ENCODE assay signal across 8 cellular contexts in the genomic region with DNA sequence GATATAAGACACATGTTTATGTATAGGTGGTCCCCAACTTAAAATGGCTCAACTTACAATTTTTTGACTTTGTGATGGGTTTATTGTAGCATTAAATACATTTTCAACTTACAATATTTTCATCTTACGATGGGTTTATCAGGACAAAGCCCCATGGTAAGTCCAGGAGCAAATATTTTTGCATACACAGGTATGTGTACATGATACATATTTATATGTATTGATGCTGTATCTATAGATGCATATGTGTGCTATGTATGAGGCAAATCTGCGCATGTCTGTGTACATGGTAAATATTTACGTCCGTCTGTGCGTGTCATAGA. TPM values are rescaled to one million over a fixed set of nuclear protein-coding genes. Genes with fewer than 3 reads are reported as not detected.
DNase-seq lines count a peak whose midpoint lies in the region; ATAC-seq, FAIRE-seq and TF ChIP-seq lines count a peak whose summit lies in the region.

No MANE protein-coding gene starts in this region.

- peak overlapping the region; percentile 67 for H3K9ac ChIP-seq in SK-N-MC (ENCODE audit: insufficient read length)

- peak overlapping the region; percentile 93 for H3K27ac ChIP-seq in SK-N-MC
- H3K27ac ChIP-seq in gastrocnemius medialis, result peak overlapping the region; percentile 81 to 94 (median 91)

- H3K27me3 ChIP-seq in gastrocnemius medialis, result no peaks in the 10 kb centered on the region

- DNase-seq in GM18507 (ENCODE audit: extremely low spot score, insufficient read length, low read depth) (no peak), SK-N-MC (ENCODE audit: low read depth, low spot score) (no peak), fibroblast of the aortic adventitia (ENCODE audit: low read depth) (peak; percentile 8), gastrocnemius medialis (no peak), globus pallidus (ENCODE audit: low spot score) (no peak), putamen (ENCODE audit: low spot score) (no peak)

- ATAC-seq in gastrocnemius medialis, result no peak
- no peak for ATAC-seq in HG02642 (IDR thresholded peaks at IDR 0.05; ENCODE audit: poor library complexity, unreplicated experiment)
- ATAC-seq in HG03097 (IDR thresholded peaks at IDR 0.05; ENCODE audit: low FRiP score, unreplicated experiment), result no peak

- TF ChIP-seq CTCF in fibroblast of the aortic adventitia (IDR thresholded peaks at IDR 0.05; ENCODE audit: insufficient read depth, low read length), result no peak
- no peak for TF ChIP-seq CTCF in gastrocnemius medialis (IDR thresholded peaks at IDR 0.05 in 4 of 5, conservative IDR thresholded peaks at IDR 0.05 in 1 of 5)

- no peaks in the 10 kb centered on the region for H3K9me3 ChIP-seq in SK-N-MC (ENCODE audit: low read depth, low read length)
- H3K9me3 ChIP-seq in gastrocnemius medialis, result no peaks in the 10 kb centered on the region

- peak; percentile 59 for FAIRE-seq in GM18507 (lab: Jason Lieb, UNC)

- peak overlapping the region; percentile 79 for H3K4me3 ChIP-seq in SK-N-MC
- peak overlapping the region; percentile 67 for H3K4me3 ChIP-seq in fibroblast of the aortic adventitia (ENCODE audit: low read depth, low read length)
- peak overlapping the region; percentile 54 to 82 (median 69) for H3K4me3 ChIP-seq in gastrocnemius medialis

- in situ Hi-C loops in gastrocnemius medialis (cut with MboI; ENCODE audit: low sequenced_read_pairs in 4 of 4), result loop anchor here in 1 of 4 donors (25.0 kb wide), 1 partner anchor 176 kb away; no protein-coding TSS in a partner anchor

- intact Hi-C loops in gastrocnemius medialis (cut with DNase I; ENCODE audit: low total_unique reads), result loop anchor here (2.0 to 10.0 kb wide), 5 partner anchors 199 to 1841 kb away; a partner anchor contains a TSS

- TF ChIP-seq POLR2A in gastrocnemius medialis (IDR thresholded peaks at IDR 0.05), result no peak

- H3K4me1 ChIP-seq in gastrocnemius medialis, result peaks cover 29 to 36% of the 10 kb centered on the region in 2 donors

- H3K36me3 ChIP-seq in SK-N-MC (ENCODE audit: insufficient read depth, low read length) (peaks cover 22% of the 10 kb centered on the region), gastrocnemius medialis (no peaks in the 10 kb centered on the region)

RNA-seq across cellular contexts. Expression of a gene that starts 0.7 kb away (rescaled TPM):
- 56.6 and 81.3 TPM in 2 replicates for total RNA-seq in fibroblast of the aortic adventitia (ENCODE audit: low replicate concordance)
- 100 to 1,000 TPM in 1 of 4 donors, 10 to 100 TPM in 3; 64.4 to 123 (median 76.3) TPM for total RNA-seq in gastrocnemius medialis
